Comparison of ENCODE assay signal across 1 cellular context in genomic region chr2:13050764-13051163, GRCh38.
TF ChIP-seq lines count a peak whose summit lies in the region.

No MANE protein-coding gene starts in this region.

TF ChIP-seq in K562, 482 proteins besides CTCF, POLR2A, EP300 and RAD21 (continued from another document and continues in another):
- TF ChIP-seq ZNF217 (CRISPR knock-in tag; IDR thresholded peaks at IDR 0.05) (no peak), SREBF2 (CRISPR knock-in tag; IDR thresholded peaks at IDR 0.05) (no peak), POLR2AphosphoS2 (IDR thresholded peaks at IDR 0.05; ENCODE audit: low read length) (no peak), BCL6 (CRISPR knock-in tag; IDR thresholded peaks at IDR 0.05) (no peak), SAP30 (IDR thresholded peaks at IDR 0.05; ENCODE audit: borderline replicate concordance, insufficient read depth, low read depth, low read length, poor library complexity, severe bottlenecking) (no peak), ZNF24 (IDR thresholded peaks at IDR 0.05) (no peak), HMGN3 (IDR thresholded peaks at IDR 0.05; ENCODE audit: borderline replicate concordance, extremely low read depth, insufficient read length, low read depth, low read length) (no peak), ZEB2 (IDR thresholded peaks at IDR 0.05) (no peak), TCF7 (IDR thresholded peaks at IDR 0.05; ENCODE audit: borderline replicate concordance) (no peak), MED1 (CRISPR knock-in tag; IDR thresholded peaks at IDR 0.05; ENCODE audit: borderline replicate concordance) (no peak), ZNF644 (tag; IDR thresholded peaks at IDR 0.05; ENCODE audit: low read depth) (no peak), NCOA4 (IDR thresholded peaks at IDR 0.05; ENCODE audit: partially characterized antibody) (no peak), NONO (IDR thresholded peaks at IDR 0.05; ENCODE audit: low read depth in 2 of 2, low read length in 1 of 2) (no peak), ETV6 (IDR thresholded peaks at IDR 0.05; ENCODE audit: borderline replicate concordance in 1 of 2, low read depth in 2 of 2, low read length in 1 of 2) (no peak), ETV6 (CRISPR knock-in tag; IDR thresholded peaks at IDR 0.05; ENCODE audit: borderline replicate concordance) (no peak), THRA (IDR thresholded peaks at IDR 0.05) (no peak), CEBPB (tag; IDR thresholded peaks at IDR 0.05) (peak; percentile 65), LEF1 (IDR thresholded peaks at IDR 0.05) (0 out of 2 replicates have a peak, but pooled peaks have one; percentile 56), ZNF444 (CRISPR knock-in tag; IDR thresholded peaks at IDR 0.05) (no peak), SOX6 (IDR thresholded peaks at IDR 0.05) (peak; percentile 80), COPS2 (conservative IDR thresholded peaks at IDR 0.05) (no peak), ZSCAN32 (CRISPR knock-in tag; IDR thresholded peaks at IDR 0.05) (peak; percentile 80; the same call in 1 of the 2 replicates), RBFOX2 (IDR thresholded peaks at IDR 0.05; ENCODE audit: low read depth, low read length) (peak; percentile 36; the same call in 1 of the 2 replicates), TRIM24 (IDR thresholded peaks at IDR 0.05) (peak; percentile 92 to 94), ADNP (tag; IDR thresholded peaks at IDR 0.05) (no peak)
- TF ChIP-seq, protein P1, sequence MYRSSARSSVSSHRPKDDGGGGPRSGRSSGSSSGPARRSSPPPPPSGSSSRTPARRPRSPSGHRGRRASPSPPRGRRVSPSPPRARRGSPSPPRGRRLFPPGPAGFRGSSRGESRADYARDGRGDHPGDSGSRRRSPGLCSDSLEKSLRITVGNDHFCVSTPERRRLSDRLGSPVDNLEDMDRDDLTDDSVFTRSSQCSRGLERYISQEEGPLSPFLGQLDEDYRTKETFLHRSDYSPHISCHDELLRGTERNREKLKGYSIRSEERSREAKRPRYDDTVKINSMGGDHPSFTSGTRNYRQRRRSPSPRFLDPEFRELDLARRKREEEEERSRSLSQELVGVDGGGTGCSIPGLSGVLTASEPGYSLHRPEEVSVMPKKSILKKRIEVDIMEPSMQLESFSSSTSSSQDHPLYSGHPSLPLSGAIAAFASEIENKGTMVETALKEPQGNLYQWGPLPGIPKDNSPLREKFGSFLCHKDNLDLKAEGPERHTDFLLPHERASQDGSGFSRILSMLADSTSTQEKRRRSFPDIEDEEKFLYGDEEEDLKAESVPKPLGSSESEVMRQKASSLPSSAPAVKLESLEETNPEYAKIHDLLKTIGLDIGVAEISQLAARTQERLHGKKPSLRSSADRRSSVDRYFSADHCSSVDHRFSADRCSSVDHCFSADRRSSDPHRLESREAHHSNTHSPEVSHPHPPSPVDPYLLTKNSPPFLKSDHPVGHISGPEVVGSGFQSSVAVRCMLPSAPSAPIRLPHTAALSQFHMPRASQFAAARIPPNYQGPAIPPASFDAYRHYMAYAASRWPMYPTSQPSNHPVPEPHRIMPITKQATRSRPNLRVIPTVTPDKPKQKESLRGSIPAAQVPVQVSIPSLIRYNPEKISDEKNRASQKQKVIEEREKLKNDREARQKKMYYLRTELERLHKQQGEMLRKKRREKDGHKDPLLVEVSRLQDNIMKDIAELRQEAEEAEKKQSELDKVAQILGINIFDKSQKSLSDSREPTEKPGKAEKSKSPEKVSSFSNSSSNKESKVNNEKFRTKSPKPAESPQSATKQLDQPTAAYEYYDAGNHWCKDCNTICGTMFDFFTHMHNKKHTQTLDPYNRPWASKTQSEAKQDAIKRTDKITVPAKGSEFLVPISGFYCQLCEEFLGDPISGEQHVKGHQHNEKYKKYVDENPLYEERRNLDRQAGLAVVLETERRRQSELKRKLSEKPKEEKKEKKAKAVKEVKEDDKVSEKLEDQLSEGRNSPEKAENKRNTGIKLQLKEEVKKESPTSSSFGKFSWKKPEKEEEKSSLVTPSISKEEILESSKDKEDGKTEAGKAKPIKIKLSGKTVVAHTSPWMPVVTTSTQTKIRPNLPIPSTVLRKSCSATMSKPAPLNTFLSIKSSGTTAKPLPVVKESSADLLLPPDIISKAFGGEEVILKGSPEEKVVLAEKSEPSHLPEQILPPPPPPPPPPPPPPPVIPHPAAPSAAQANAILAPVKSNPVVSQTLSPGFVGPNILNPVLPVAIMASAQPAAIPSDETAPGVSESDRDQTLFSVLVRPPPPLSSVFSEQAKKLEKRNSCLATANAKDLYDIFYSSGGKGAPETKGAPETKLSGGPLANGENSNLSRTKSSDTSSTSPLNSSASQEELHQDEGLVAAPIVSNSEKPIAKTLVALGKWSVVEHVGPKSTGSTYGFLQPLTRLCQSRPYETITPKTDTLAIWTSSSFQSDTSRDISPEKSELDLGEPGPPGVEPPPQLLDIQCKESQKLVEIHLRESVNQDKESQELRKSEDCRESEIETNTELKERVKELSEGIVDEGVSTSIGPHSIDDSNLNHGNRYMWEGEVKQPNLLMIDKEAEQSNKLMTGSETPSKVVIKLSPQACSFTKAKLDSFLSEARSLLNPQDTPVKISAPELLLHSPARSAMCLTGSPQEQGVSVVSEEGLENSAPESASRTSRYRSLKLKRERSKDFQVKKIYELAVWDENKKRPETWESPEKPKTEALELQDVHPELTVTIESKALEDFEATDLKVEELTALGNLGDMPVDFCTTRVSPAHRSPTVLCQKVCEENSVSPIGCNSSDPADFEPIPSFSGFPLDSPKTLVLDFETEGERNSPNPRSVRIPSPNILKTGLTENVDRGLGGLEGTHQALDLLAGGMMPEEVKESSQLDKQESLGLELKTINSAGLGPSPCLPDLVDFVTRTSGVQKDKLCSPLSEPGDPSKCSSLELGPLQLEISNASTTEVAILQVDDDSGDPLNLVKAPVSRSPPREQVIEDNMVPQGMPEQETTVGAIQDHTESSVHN (IDR thresholded peaks at IDR 0.05; ENCODE audit: borderline replicate concordance in 1 of 2, low read depth in 1 of 2), result no peak
- TF ChIP-seq, protein P2, sequence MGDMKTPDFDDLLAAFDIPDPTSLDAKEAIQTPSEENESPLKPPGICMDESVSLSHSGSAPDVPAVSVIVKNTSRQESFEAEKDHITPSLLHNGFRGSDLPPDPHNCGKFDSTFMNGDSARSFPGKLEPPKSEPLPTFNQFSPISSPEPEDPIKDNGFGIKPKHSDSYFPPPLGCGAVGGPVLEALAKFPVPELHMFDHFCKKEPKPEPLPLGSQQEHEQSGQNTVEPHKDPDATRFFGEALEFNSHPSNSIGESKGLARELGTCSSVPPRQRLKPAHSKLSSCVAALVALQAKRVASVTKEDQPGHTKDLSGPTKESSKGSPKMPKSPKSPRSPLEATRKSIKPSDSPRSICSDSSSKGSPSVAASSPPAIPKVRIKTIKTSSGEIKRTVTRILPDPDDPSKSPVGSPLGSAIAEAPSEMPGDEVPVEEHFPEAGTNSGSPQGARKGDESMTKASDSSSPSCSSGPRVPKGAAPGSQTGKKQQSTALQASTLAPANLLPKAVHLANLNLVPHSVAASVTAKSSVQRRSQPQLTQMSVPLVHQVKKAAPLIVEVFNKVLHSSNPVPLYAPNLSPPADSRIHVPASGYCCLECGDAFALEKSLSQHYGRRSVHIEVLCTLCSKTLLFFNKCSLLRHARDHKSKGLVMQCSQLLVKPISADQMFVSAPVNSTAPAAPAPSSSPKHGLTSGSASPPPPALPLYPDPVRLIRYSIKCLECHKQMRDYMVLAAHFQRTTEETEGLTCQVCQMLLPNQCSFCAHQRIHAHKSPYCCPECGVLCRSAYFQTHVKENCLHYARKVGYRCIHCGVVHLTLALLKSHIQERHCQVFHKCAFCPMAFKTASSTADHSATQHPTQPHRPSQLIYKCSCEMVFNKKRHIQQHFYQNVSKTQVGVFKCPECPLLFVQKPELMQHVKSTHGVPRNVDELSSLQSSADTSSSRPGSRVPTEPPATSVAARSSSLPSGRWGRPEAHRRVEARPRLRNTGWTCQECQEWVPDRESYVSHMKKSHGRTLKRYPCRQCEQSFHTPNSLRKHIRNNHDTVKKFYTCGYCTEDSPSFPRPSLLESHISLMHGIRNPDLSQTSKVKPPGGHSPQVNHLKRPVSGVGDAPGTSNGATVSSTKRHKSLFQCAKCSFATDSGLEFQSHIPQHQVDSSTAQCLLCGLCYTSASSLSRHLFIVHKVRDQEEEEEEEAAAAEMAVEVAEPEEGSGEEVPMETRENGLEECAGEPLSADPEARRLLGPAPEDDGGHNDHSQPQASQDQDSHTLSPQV (IDR thresholded peaks at IDR 0.05), result 0 out of 2 replicates have a peak, but pooled peaks have one; percentile 24
- TF ChIP-seq, protein P3, sequence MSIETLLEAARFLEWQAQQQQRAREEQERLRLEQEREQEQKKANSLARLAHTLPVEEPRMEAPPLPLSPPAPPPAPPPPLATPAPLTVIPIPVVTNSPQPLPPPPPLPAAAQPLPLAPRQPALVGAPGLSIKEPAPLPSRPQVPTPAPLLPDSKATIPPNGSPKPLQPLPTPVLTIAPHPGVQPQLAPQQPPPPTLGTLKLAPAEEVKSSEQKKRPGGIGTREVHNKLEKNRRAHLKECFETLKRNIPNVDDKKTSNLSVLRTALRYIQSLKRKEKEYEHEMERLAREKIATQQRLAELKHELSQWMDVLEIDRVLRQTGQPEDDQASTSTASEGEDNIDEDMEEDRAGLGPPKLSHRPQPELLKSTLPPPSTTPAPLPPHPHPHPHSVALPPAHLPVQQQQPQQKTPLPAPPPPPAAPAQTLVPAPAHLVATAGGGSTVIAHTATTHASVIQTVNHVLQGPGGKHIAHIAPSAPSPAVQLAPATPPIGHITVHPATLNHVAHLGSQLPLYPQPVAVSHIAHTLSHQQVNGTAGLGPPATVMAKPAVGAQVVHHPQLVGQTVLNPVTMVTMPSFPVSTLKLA (conservative IDR thresholded peaks at IDR 0.05), result no peak
- TF ChIP-seq, protein P4, sequence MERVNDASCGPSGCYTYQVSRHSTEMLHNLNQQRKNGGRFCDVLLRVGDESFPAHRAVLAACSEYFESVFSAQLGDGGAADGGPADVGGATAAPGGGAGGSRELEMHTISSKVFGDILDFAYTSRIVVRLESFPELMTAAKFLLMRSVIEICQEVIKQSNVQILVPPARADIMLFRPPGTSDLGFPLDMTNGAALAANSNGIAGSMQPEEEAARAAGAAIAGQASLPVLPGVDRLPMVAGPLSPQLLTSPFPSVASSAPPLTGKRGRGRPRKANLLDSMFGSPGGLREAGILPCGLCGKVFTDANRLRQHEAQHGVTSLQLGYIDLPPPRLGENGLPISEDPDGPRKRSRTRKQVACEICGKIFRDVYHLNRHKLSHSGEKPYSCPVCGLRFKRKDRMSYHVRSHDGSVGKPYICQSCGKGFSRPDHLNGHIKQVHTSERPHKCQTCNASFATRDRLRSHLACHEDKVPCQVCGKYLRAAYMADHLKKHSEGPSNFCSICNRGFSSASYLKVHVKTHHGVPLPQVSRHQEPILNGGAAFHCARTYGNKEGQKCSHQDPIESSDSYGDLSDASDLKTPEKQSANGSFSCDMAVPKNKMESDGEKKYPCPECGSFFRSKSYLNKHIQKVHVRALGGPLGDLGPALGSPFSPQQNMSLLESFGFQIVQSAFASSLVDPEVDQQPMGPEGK (CRISPR knock-in tag; IDR thresholded peaks at IDR 0.05; ENCODE audit: borderline replicate concordance), result no peak
- TF ChIP-seq, protein P5, sequence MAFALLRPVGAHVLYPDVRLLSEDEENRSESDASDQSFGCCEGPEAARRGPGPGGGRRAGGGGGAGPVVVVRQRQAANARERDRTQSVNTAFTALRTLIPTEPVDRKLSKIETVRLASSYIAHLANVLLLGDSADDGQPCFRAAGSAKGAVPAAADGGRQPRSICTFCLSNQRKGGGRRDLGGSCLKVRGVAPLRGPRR (CRISPR knock-in tag; IDR thresholded peaks at IDR 0.05), result no peak
- TF ChIP-seq, protein P6, sequence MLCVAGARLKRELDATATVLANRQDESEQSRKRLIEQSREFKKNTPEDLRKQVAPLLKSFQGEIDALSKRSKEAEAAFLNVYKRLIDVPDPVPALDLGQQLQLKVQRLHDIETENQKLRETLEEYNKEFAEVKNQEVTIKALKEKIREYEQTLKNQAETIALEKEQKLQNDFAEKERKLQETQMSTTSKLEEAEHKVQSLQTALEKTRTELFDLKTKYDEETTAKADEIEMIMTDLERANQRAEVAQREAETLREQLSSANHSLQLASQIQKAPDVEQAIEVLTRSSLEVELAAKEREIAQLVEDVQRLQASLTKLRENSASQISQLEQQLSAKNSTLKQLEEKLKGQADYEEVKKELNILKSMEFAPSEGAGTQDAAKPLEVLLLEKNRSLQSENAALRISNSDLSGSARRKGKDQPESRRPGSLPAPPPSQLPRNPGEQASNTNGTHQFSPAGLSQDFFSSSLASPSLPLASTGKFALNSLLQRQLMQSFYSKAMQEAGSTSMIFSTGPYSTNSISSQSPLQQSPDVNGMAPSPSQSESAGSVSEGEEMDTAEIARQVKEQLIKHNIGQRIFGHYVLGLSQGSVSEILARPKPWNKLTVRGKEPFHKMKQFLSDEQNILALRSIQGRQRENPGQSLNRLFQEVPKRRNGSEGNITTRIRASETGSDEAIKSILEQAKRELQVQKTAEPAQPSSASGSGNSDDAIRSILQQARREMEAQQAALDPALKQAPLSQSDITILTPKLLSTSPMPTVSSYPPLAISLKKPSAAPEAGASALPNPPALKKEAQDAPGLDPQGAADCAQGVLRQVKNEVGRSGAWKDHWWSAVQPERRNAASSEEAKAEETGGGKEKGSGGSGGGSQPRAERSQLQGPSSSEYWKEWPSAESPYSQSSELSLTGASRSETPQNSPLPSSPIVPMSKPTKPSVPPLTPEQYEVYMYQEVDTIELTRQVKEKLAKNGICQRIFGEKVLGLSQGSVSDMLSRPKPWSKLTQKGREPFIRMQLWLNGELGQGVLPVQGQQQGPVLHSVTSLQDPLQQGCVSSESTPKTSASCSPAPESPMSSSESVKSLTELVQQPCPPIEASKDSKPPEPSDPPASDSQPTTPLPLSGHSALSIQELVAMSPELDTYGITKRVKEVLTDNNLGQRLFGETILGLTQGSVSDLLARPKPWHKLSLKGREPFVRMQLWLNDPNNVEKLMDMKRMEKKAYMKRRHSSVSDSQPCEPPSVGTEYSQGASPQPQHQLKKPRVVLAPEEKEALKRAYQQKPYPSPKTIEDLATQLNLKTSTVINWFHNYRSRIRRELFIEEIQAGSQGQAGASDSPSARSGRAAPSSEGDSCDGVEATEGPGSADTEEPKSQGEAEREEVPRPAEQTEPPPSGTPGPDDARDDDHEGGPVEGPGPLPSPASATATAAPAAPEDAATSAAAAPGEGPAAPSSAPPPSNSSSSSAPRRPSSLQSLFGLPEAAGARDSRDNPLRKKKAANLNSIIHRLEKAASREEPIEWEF (CRISPR knock-in tag; IDR thresholded peaks at IDR 0.05), result no peak
- TF ChIP-seq, protein P7, sequence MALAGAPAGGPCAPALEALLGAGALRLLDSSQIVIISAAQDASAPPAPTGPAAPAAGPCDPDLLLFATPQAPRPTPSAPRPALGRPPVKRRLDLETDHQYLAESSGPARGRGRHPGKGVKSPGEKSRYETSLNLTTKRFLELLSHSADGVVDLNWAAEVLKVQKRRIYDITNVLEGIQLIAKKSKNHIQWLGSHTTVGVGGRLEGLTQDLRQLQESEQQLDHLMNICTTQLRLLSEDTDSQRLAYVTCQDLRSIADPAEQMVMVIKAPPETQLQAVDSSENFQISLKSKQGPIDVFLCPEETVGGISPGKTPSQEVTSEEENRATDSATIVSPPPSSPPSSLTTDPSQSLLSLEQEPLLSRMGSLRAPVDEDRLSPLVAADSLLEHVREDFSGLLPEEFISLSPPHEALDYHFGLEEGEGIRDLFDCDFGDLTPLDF (CRISPR knock-in tag; IDR thresholded peaks at IDR 0.05), result no peak
